Comparison of ENCODE assay signal across 3 cellular contexts in genomic region chr20:42735539-42735938, GRCh38.
"Had no signal": no experiment of that assay in that cellular context is flagged by ENCODE, and none has a peak within 500 bp of the region (broad histone marks: within the 10 kb centered on the region; RNA-seq: fewer than 3 reads in every experiment).

No MANE protein-coding gene starts in this region.

- H3K4me3 ChIP-seq: GM12878 had no signal

- DNase-seq: GDM1, GF-D8 had no signal
